ENCODE assay signal across 36 cellular contexts in genomic region chr2:67341336-67341735, GRCh38.
"Had no signal": no experiment of that assay in that cellular context is flagged by ENCODE, and none has a peak within 500 bp of the region (broad histone marks: within the 10 kb centered on the region; RNA-seq: fewer than 3 reads in every experiment).

No MANE protein-coding gene starts in this region.

- H3K4me3 ChIP-seq: adrenal gland, body of pancreas, breast epithelium had no signal

- FAIRE-seq: astrocyte, TTC549 had no signal

- H3K27ac ChIP-seq: adrenal gland, body of pancreas, brain microvascular endothelial cell, breast epithelium, VCaP had no signal

- H3K9me3 Mint-ChIP-seq: activated CD4-positive, alpha-beta memory T cell treated with anti-CD3 and anti-CD28 coated beads for 36 hours; activated CD4-positive, alpha-beta T cell treated with anti-CD3 and anti-CD28 coated beads, Interleukin-2, amount 10 ng/mL, durations not matched to agents 24 days and 14 days; activated CD8-positive, alpha-beta T cell treated with anti-CD3 and anti-CD28 coated beads for 36 hours; activated naive CD4-positive, alpha-beta T cell treated with anti-CD3 and anti-CD28 coated beads for 36 hours; activated naive CD4-positive, alpha-beta T cell treated with anti-CD3 and anti-CD28 coated beads, Interleukin-2, amount 50 U/mL, for 72 hours; activated naive CD8-positive, alpha-beta T cell treated with anti-CD3 and anti-CD28 coated beads for 36 hours; activated T-cell treated with anti-CD3 and anti-CD28 coated beads, Interleukin-2, amount 50 U/mL, for 4 hours; activated T-helper 1 cell treated with anti-CD3 and anti-CD28 coated beads, Interleukin-12 subunit alpha, Interleukin-12 subunit beta, Interleukin-2, Interleukin-4 antibody, amounts not matched to agents 30 ng/mL and 10 ng/mL and 1 ng/mL, durations not matched to agents 14 hours and 24 hours and 36 hours; T-helper 1 cell treated with Interleukin-12 subunit alpha and Interleukin-12 subunit beta and Interleukin-4 antibody, amounts not matched to agents 30 μg/mL and 1 μg/mL, for 36 hours; T-helper 2 cell treated with Interferon-gamma antibody and Interleukin-4, amounts not matched to agents 5 μg/mL and 100 μg/mL, for 36 hours had no signal

- H3K4me1 ChIP-seq: adrenal gland, body of pancreas, breast epithelium had no signal

- DNase-seq: activated CD4-positive, alpha-beta memory T cell treated with anti-CD3 and anti-CD28 coated beads for 36 hours; activated CD4-positive, alpha-beta T cell treated with anti-CD3 and anti-CD28 coated beads for 4 hours; activated CD4-positive, alpha-beta T cell treated with anti-CD3 and anti-CD28 coated beads, Interleukin-2, amount 10 ng/mL, durations not matched to agents 24 days and 14 days; activated CD4-positive, alpha-beta T cell treated with anti-CD3 and anti-CD28 coated beads, Interleukin-2, amount 50 U/mL, for 1 hour; activated CD4-positive, alpha-beta T cell treated with anti-CD3 and anti-CD28 coated beads, Interleukin-2, amount 50 U/mL, for 4 hours; activated CD4-positive, CD25-positive, alpha-beta regulatory T cell; activated CD8-positive, alpha-beta memory T cell treated with anti-CD3 and anti-CD28 coated beads, Interleukin-2, amount 50 U/mL, for 4 hours; activated CD8-positive, alpha-beta T cell treated with anti-CD3 and anti-CD28 coated beads for 36 hours; activated effector memory CD4-positive, alpha-beta T cell treated with anti-CD3 and anti-CD28 coated beads, Interleukin-2, amount 50 U/mL, for 16 hours; activated gamma-delta T cell treated with Interleukin-2 at 50 U/mL for 16 hours; activated naive CD4-positive, alpha-beta T cell; activated naive CD4-positive, alpha-beta T cell treated with anti-CD3 and anti-CD28 coated beads for 36 hours; activated naive CD4-positive, alpha-beta T cell treated with anti-CD3 and anti-CD28 coated beads, Interleukin-2, amount 50 U/mL, for 16 hours; activated naive CD8-positive, alpha-beta T cell treated with anti-CD3 and anti-CD28 coated beads for 36 hours; activated T-cell treated with anti-CD3 and anti-CD28 coated beads for 4 hours; activated T-cell treated with anti-CD3 and anti-CD28 coated beads, Interleukin-2, amount 50 U/mL, for 1 hour; activated T-cell treated with anti-CD3 and anti-CD28 coated beads, Interleukin-2, amount 50 U/mL, for 4 hours; activated T-cell treated with anti-CD3 and anti-CD28 coated beads, Interleukin-2, amount 50 U/mL, for 72 hours; adrenal gland; amniotic stem cell; aorta; body of pancreas; brain microvascular endothelial cell; central memory CD4-positive, alpha-beta T cell; T-helper 1 cell; T-helper 2 cell; T-helper 9 cell had no signal

- H3K27me3 ChIP-seq: adrenal gland, body of pancreas, brain microvascular endothelial cell, breast epithelium had no signal

- H3K36me3 ChIP-seq: adrenal gland, brain microvascular endothelial cell, breast epithelium had no signal

- H3K27ac Mint-ChIP-seq: activated CD4-positive, alpha-beta memory T cell treated with anti-CD3 and anti-CD28 coated beads for 36 hours; activated CD4-positive, alpha-beta T cell treated with anti-CD3 and anti-CD28 coated beads, Interleukin-2, amount 10 ng/mL, durations not matched to agents 24 days and 14 days; activated CD8-positive, alpha-beta T cell treated with anti-CD3 and anti-CD28 coated beads for 36 hours; activated naive CD4-positive, alpha-beta T cell treated with anti-CD3 and anti-CD28 coated beads for 36 hours; activated naive CD4-positive, alpha-beta T cell treated with anti-CD3 and anti-CD28 coated beads, Interleukin-2, amount 50 U/mL, for 72 hours; activated naive CD8-positive, alpha-beta T cell treated with anti-CD3 and anti-CD28 coated beads for 36 hours; activated T-cell treated with anti-CD3 and anti-CD28 coated beads, Interleukin-2, amount 50 U/mL, for 72 hours; activated T-helper 1 cell treated with anti-CD3 and anti-CD28 coated beads, Interleukin-12 subunit alpha, Interleukin-12 subunit beta, Interleukin-2, Interleukin-4 antibody, amounts not matched to agents 30 ng/mL and 10 ng/mL and 1 ng/mL, durations not matched to agents 14 hours and 24 hours and 36 hours; activated T-helper 17 cell treated with anti-CD3 and anti-CD28 coated beads, Interleukin-2, amount 50 U/mL, for 72 hours; T-helper 1 cell treated with Interleukin-12 subunit alpha and Interleukin-12 subunit beta and Interleukin-4 antibody, amounts not matched to agents 30 μg/mL and 1 μg/mL, for 36 hours; T-helper 2 cell treated with Interferon-gamma antibody and Interleukin-4, amounts not matched to agents 5 μg/mL and 100 μg/mL, for 36 hours had no signal

- H3K36me3 Mint-ChIP-seq: activated CD4-positive, alpha-beta memory T cell treated with anti-CD3 and anti-CD28 coated beads for 36 hours; activated naive CD4-positive, alpha-beta T cell treated with anti-CD3 and anti-CD28 coated beads, Interleukin-2, amount 50 U/mL, for 72 hours; activated naive CD8-positive, alpha-beta T cell treated with anti-CD3 and anti-CD28 coated beads for 36 hours had no signal

- H3K4me1 Mint-ChIP-seq: activated CD4-positive, alpha-beta T cell treated with anti-CD3 and anti-CD28 coated beads, Interleukin-2, amount 10 ng/mL, durations not matched to agents 24 days and 14 days; activated naive CD8-positive, alpha-beta T cell treated with anti-CD3 and anti-CD28 coated beads for 36 hours; activated T-helper 17 cell treated with anti-CD3 and anti-CD28 coated beads, Interleukin-2, amount 50 U/mL, for 72 hours had no signal

- H3K9me3 ChIP-seq: adrenal gland, body of pancreas, breast epithelium had no signal

- H3K4me3 Mint-ChIP-seq: activated CD4-positive, alpha-beta memory T cell treated with anti-CD3 and anti-CD28 coated beads for 36 hours; activated CD4-positive, alpha-beta T cell treated with anti-CD3 and anti-CD28 coated beads, Interleukin-2, amount 10 ng/mL, durations not matched to agents 24 days and 14 days; activated CD8-positive, alpha-beta T cell treated with anti-CD3 and anti-CD28 coated beads for 36 hours; activated naive CD4-positive, alpha-beta T cell treated with anti-CD3 and anti-CD28 coated beads for 36 hours; activated naive CD8-positive, alpha-beta T cell treated with anti-CD3 and anti-CD28 coated beads for 36 hours; activated T-cell treated with anti-CD3 and anti-CD28 coated beads, Interleukin-2, amount 50 U/mL, for 4 hours; activated T-cell treated with anti-CD3 and anti-CD28 coated beads, Interleukin-2, amount 50 U/mL, for 72 hours; activated T-helper 1 cell treated with anti-CD3 and anti-CD28 coated beads, Interleukin-12 subunit alpha, Interleukin-12 subunit beta, Interleukin-2, Interleukin-4 antibody, amounts not matched to agents 30 ng/mL and 10 ng/mL and 1 ng/mL, durations not matched to agents 14 hours and 24 hours and 36 hours; activated T-helper 17 cell treated with anti-CD3 and anti-CD28 coated beads, Interleukin-2, amount 50 U/mL, for 72 hours; T-helper 1 cell treated with Interleukin-12 subunit alpha and Interleukin-12 subunit beta and Interleukin-4 antibody, amounts not matched to agents 30 μg/mL and 1 μg/mL, for 36 hours; T-helper 2 cell treated with Interferon-gamma antibody and Interleukin-4, amounts not matched to agents 5 μg/mL and 100 μg/mL, for 36 hours had no signal
